ENCODE assay signal across 30 cellular contexts in the genomic region with DNA sequence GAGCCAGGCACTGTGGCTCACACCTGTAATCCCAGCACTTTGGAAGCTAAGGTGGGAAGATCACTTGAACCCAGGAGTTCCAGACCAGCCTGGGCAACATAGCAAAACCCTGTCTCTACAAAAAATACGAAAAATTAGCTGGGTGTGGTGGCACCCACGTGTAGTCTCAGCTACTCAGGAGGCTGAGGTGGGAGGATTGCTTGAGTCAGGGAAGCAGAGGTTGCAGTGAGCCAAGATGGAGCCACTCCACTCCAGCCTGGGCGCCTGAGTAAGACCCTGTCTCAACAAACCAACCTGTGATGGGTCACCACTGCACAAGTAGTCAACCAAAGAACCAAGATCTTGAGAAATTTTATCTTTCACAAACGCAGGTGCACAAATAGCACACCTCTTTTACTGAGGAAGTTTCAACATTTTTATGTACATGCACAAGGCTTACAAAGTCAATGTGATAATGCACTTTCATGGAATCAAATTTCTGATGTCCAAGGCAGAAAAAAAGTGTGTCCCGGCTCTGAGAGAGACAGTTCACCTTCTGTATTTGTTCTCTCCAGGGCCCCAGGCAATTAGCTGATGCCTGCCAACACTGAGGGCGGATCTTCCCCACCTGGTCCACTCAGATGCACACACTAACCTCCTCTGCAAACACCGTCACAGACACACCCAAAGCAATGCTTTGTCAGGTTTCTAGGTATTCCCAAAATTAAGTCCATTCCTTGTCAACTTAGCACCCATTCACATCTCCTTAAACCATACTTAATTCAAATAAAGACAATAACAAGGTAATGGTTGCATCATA. TPM values are rescaled to one million over a fixed set of nuclear protein-coding genes. Genes with fewer than 3 reads are reported as not detected.
DNase-seq lines count a peak whose midpoint lies in the region; ATAC-seq and TF ChIP-seq lines count a peak whose summit lies in the region.
"Had no signal": no experiment of that assay in that cellular context is flagged by ENCODE, and none has a peak within 500 bp of the region (broad histone marks: within the 10 kb centered on the region; RNA-seq: fewer than 3 reads in every experiment).

No MANE protein-coding gene starts in this region.

- H3K27me3 ChIP-seq in endodermal cell (ENCODE audit: control insufficient read depth, insufficient read depth, low read length, poor library complexity, severe bottlenecking) = no peaks in the 10 kb centered on the region
- H3K27me3 ChIP-seq: esophagus squamous epithelium, heart right ventricle, SJSA1, testis had no signal

- peaks cover 32% of the 10 kb centered on the region for H3K36me3 Mint-ChIP-seq in activated CD8-positive, alpha-beta memory T cell treated with anti-CD3 and anti-CD28 coated beads, Interleukin-2, amount 10 ng/mL, durations not matched to agents 7 days and 5 days
- H3K36me3 Mint-ChIP-seq in endodermal cell (ENCODE audit: low read depth) = peaks cover 76% of the 10 kb centered on the region

- H3K4me1 Mint-ChIP-seq in activated CD8-positive, alpha-beta memory T cell treated with anti-CD3 and anti-CD28 coated beads, Interleukin-2, amount 10 ng/mL, durations not matched to agents 7 days and 5 days = peaks cover under 1% of the 10 kb centered on the region
- no peaks in the 10 kb centered on the region for H3K4me1 Mint-ChIP-seq in endodermal cell
- H3K4me1 Mint-ChIP-seq: neural crest cell had no signal

- H3K36me3 ChIP-seq in endodermal cell (ENCODE audit: control insufficient read depth, insufficient read depth, low read length) = peaks cover 74% of the 10 kb centered on the region

- H3K9ac ChIP-seq in endodermal cell (ENCODE audit: extremely low read depth, low read length, poor library complexity, severe bottlenecking) = no peak overlapping the region

- DNase-seq in activated CD8-positive, alpha-beta memory T cell treated with anti-CD3 and anti-CD28 coated beads, Interleukin-2, amount 10 ng/mL, durations not matched to agents 7 days and 5 days = peak; percentile 25
- DNase-seq in activated CD8-positive, alpha-beta memory T cell treated with anti-CD3 and anti-CD28 coated beads for 24 hours = no peak
- DNase-seq in COR-L47 (lab: John Stamatoyannopoulos, UW) (peak; percentile 19), endodermal cell (peak; percentile 13), posterior vena cava (ENCODE audit: low spot score) (peak; percentile 17), iPS-NIHi11 (ENCODE audit: low spot score) (no peak), SIG-M5 treated with dmso at 0.1 percent for 504 hours (lab: John Stamatoyannopoulos, UW; ENCODE audit: unreplicated experiment) (no peak)
- DNase-seq: AML-193; caudate nucleus; cortex of kidney; DMS53; effector memory CD8-positive, alpha-beta T cell; esophagus squamous epithelium; foreskin melanocyte; heart right ventricle; Kasumi-1; mammary epithelial cell; NCI-H187; NCI-H524; stimulated activated naive CD4-positive, alpha-beta T cell treated with Interleukin-2 at 50 U/mL for 16 hours; testis had no signal

- ATAC-seq in activated CD8-positive, alpha-beta memory T cell treated with anti-CD3 and anti-CD28 coated beads, Interleukin-2, amount 10 ng/mL, durations not matched to agents 7 days and 5 days = no peak
- no peak for ATAC-seq in HG03039 (IDR thresholded peaks at IDR 0.05; ENCODE audit: unreplicated experiment)
- ATAC-seq: A549; activated CD4-positive, CD25-positive, alpha-beta regulatory T cell treated with anti-CD3 and anti-CD28 coated beads, Interleukin-2, amount 50 U/mL, for 24 hours; activated naive CD4-positive, alpha-beta T cell treated with anti-CD3 and anti-CD28 coated beads, Interleukin-2, amount 50 U/mL, for 72 hours; CD8-positive, alpha-beta T cell; effector memory CD8-positive, alpha-beta T cell; heart right ventricle; Panc1 had no signal

- CTCF ChIA-PET in activated CD8-positive, alpha-beta memory T cell treated with anti-CD3 and anti-CD28 coated beads, Interleukin-2, amount 10 ng/mL, durations not matched to agents 7 days and 5 days (lab: Charles Lee) = no interaction called here

- H3K27ac ChIP-seq in endodermal cell (ENCODE audit: low read depth, low read length) = no peak overlapping the region
- H3K27ac ChIP-seq: A549, esophagus squamous epithelium, heart right ventricle, SJSA1, testis had no signal

- H3K4me1 ChIP-seq in endodermal cell (ENCODE audit: control insufficient read depth, insufficient read depth, low read length) = no peaks in the 10 kb centered on the region
- H3K4me1 ChIP-seq: A549, SJSA1, testis had no signal

- no peak overlapping the region for H3K4me3 Mint-ChIP-seq in activated CD8-positive, alpha-beta memory T cell treated with anti-CD3 and anti-CD28 coated beads, Interleukin-2, amount 10 ng/mL, durations not matched to agents 7 days and 5 days
- H3K4me3 Mint-ChIP-seq in endodermal cell = no peak overlapping the region
- H3K4me3 Mint-ChIP-seq: activated T-helper 1 cell treated with anti-CD3 and anti-CD28 coated beads, Interleukin-12 subunit alpha, Interleukin-12 subunit beta, Interleukin-2, Interleukin-4 antibody, amounts not matched to agents 30 ng/mL and 10 ng/mL and 1 ng/mL, durations not matched to agents 14 hours and 24 hours and 36 hours; CD8-positive, alpha-beta T cell; effector memory CD8-positive, alpha-beta T cell; neural crest cell had no signal

- no peak overlapping the region for H3K27ac Mint-ChIP-seq in activated CD8-positive, alpha-beta memory T cell treated with anti-CD3 and anti-CD28 coated beads, Interleukin-2, amount 10 ng/mL, durations not matched to agents 7 days and 5 days
- no peak overlapping the region for H3K27ac Mint-ChIP-seq in endodermal cell
- H3K27ac Mint-ChIP-seq: activated T-helper 1 cell treated with anti-CD3 and anti-CD28 coated beads, Interleukin-12 subunit alpha, Interleukin-12 subunit beta, Interleukin-2, Interleukin-4 antibody, amounts not matched to agents 30 ng/mL and 10 ng/mL and 1 ng/mL, durations not matched to agents 14 hours and 24 hours and 36 hours; CD8-positive, alpha-beta T cell had no signal

- no peaks in the 10 kb centered on the region for H3K9me3 Mint-ChIP-seq in activated CD8-positive, alpha-beta memory T cell treated with anti-CD3 and anti-CD28 coated beads, Interleukin-2, amount 10 ng/mL, durations not matched to agents 7 days and 5 days (ENCODE audit: low read depth)
- no peaks in the 10 kb centered on the region for H3K9me3 Mint-ChIP-seq in endodermal cell
- H3K9me3 Mint-ChIP-seq: activated naive CD4-positive, alpha-beta T cell treated with anti-CD3 and anti-CD28 coated beads, Interleukin-2, amount 50 U/mL, for 72 hours; activated T-helper 1 cell treated with anti-CD3 and anti-CD28 coated beads, Interleukin-12 subunit alpha, Interleukin-12 subunit beta, Interleukin-2, Interleukin-4 antibody, amounts not matched to agents 30 ng/mL and 10 ng/mL and 1 ng/mL, durations not matched to agents 14 hours and 24 hours and 36 hours; CD8-positive, alpha-beta T cell; effector memory CD8-positive, alpha-beta T cell; neural crest cell had no signal

- H3K9me3 ChIP-seq in endodermal cell (ENCODE audit: control insufficient read depth, low read length) = no peaks in the 10 kb centered on the region
- H3K9me3 ChIP-seq: A549, esophagus squamous epithelium, heart right ventricle, SJSA1, testis had no signal

- no peaks in the 10 kb centered on the region for H3K27me3 Mint-ChIP-seq in activated CD8-positive, alpha-beta memory T cell treated with anti-CD3 and anti-CD28 coated beads, Interleukin-2, amount 10 ng/mL, durations not matched to agents 7 days and 5 days
- no peaks in the 10 kb centered on the region for H3K27me3 Mint-ChIP-seq in endodermal cell (ENCODE audit: insufficient read depth)
- H3K27me3 Mint-ChIP-seq: effector memory CD8-positive, alpha-beta T cell had no signal

- TF ChIP-seq CTCF in endodermal cell (conservative IDR thresholded peaks at IDR 0.05) = no peak

- intact Hi-C loops in posterior vena cava (cut with DNase I) = loop anchor here in 1 of 2 donors (5.0 kb wide), 1 partner anchor 358 kb away; no protein-coding TSS in a partner anchor

- H3K4me3 ChIP-seq in endodermal cell (ENCODE audit: low read length) = no peak overlapping the region
- H3K4me3 ChIP-seq: A549, esophagus squamous epithelium, heart right ventricle, SJSA1, testis had no signal

- WGBS in endodermal cell (ENCODE audit: insufficient coverage in 1 of 2, insufficient read length in 1 of 2), 2 experiments = 91 to 94% methylated on average over 6 to 7 of the region's 7 CpGs

RNA-seq across cellular contexts. Expression of a gene that starts 12.4 kb away (rescaled TPM):
- total RNA-seq in activated CD8-positive, alpha-beta memory T cell treated with anti-CD3 and anti-CD28 coated beads, Interleukin-2, amount 10 ng/mL, durations not matched to agents 7 days and 5 days = 10 to 100 TPM; 91.3 to 91.7 TPM
- total RNA-seq in endodermal cell (10 to 100 TPM; 40.1 to 43.7 TPM), posterior vena cava (10 to 100 TPM; 29.8 to 41.9 TPM)
- 26.1 TPM for polyA plus RNA-seq in endodermal cell (2013, experiment 1 of 2)
- 20.7 TPM for polyA plus RNA-seq in endodermal cell (2013, experiment 2 of 2)

RNA-seq across cellular contexts. Expression of a gene that starts 13.9 kb away (rescaled TPM):
- 10 to 100 TPM; 69.3 to 70.3 TPM for total RNA-seq in activated CD8-positive, alpha-beta memory T cell treated with anti-CD3 and anti-CD28 coated beads, Interleukin-2, amount 10 ng/mL, durations not matched to agents 7 days and 5 days
- total RNA-seq in endodermal cell (10 to 100 TPM; 16.2 to 18.8 TPM), posterior vena cava (10 to 100 TPM; 24.7 to 26.3 TPM)
- 21.5 TPM for polyA plus RNA-seq in endodermal cell (2013, experiment 1 of 2)
- 22.1 TPM for polyA plus RNA-seq in endodermal cell (2013, experiment 2 of 2)

RNA-seq across cellular contexts. Expression of a gene that starts 40.8 kb away (rescaled TPM):
- 10 to 100 TPM; 47.8 to 56.3 TPM for total RNA-seq in activated CD8-positive, alpha-beta memory T cell treated with anti-CD3 and anti-CD28 coated beads, Interleukin-2, amount 10 ng/mL, durations not matched to agents 7 days and 5 days
- total RNA-seq in endodermal cell = 10 to 100 TPM; 41.9 to 55.5 TPM
- 51.1 TPM for polyA plus RNA-seq in endodermal cell (2013, experiment 1 of 2)
- 48.7 TPM for polyA plus RNA-seq in endodermal cell (2013, experiment 2 of 2)
- total RNA-seq in posterior vena cava = 10 to 100 TPM; 30.4 to 52.3 TPM

Comparison
In these comparisons a context has a peak if more than half of its experiments do, and no peak if none do; other contexts are left out.
1. DNase-seq: peak in activated CD8-positive, alpha-beta memory T cell treated with anti-CD3 and anti-CD28 coated beads, Interleukin-2, amount 10 ng/mL, durations not matched to agents 7 days and 5 days (single experiment), COR-L47 (single experiment), endodermal cell (single experiment) and posterior vena cava (single experiment); none in activated CD8-positive, alpha-beta memory T cell treated with anti-CD3 and anti-CD28 coated beads for 24 hours (single experiment), iPS-NIHi11 (single experiment) and SIG-M5 treated with dmso at 0.1 percent for 504 hours (single experiment).